9 cellular contexts compared by ENCODE assay signal in genomic region chr6:121522265-121522664, GRCh38.
DNase-seq lines count a peak whose midpoint lies in the region; ATAC-seq, FAIRE-seq and TF ChIP-seq lines count a peak whose summit lies in the region.
"Had no signal": no experiment of that assay in that cellular context is flagged by ENCODE, and none has a peak within 500 bp of the region (broad histone marks: within the 10 kb centered on the region; RNA-seq: fewer than 3 reads in every experiment).

No MANE protein-coding gene starts in this region.

- H3K4me3 ChIP-seq in bronchial epithelial cell (ENCODE audit: low read depth, low read length) (no peak overlapping the region), left lung (no peak overlapping the region), transverse colon (no peak overlapping the region)

- H3K27ac ChIP-seq in left lung = peak overlapping the region; percentile 59 to 61
- peak overlapping the region; percentile 18 to 55 (median 38) for H3K27ac ChIP-seq in transverse colon

- H3K27me3 Mint-ChIP-seq in activated T-helper 17 cell treated with anti-CD3 and anti-CD28 coated beads, Interleukin-2, amount 50 U/mL, for 72 hours = no peaks in the 10 kb centered on the region

- in situ Hi-C loops in transverse colon (cut with MboI; ENCODE audit: low pct_ligation_motif_present in 1 of 4, low pct_unique_long_range_greater_than_20kb in 1 of 4, low sequenced_read_pairs in 3 of 4) = no loop called here

- no peak overlapping the region for H3K4me3 Mint-ChIP-seq in activated T-helper 17 cell treated with anti-CD3 and anti-CD28 coated beads, Interleukin-2, amount 50 U/mL, for 72 hours

- CTCF ChIA-PET in GM10248 (lab: Yijun Ruan, JAX) = interaction anchor here (0.8 to 1.8 kb wide), 4 partner anchors 9 to 17 kb away, joined by 3 to 5 read pairs (median 4); no protein-coding TSS in a partner anchor

- no peaks in the 10 kb centered on the region for H3K36me3 Mint-ChIP-seq in activated T-helper 17 cell treated with anti-CD3 and anti-CD28 coated beads, Interleukin-2, amount 50 U/mL, for 72 hours (ENCODE audit: low read depth)

- TF ChIP-seq CTCF in bronchial epithelial cell (IDR thresholded peaks at IDR 0.05; ENCODE audit: insufficient read depth, low read length, severe bottlenecking) (no peak), left lung (IDR thresholded peaks at IDR 0.05) (no peak), transverse colon (IDR thresholded peaks at IDR 0.05) (no peak), GM10248 (IDR thresholded peaks at IDR 0.05; ENCODE audit: control extremely low read depth, extremely low read depth, low read depth, missing control alignments) (no peak)

- POLR2A ChIA-PET in GM10248 (lab: Yijun Ruan, JAX) = no interaction called here

- TF ChIP-seq EP300 in transverse colon (IDR thresholded peaks at IDR 0.05; ENCODE audit: low read depth) = no peak

- intact Hi-C loops in left lung (cut with DNase I) = no loop called here
- intact Hi-C loops in transverse colon (cut with DNase I; ENCODE audit: low total_unique reads) = no loop called here
- intact Hi-C loops in posterior vena cava (cut with DNase I) = no loop called here

- no peaks in the 10 kb centered on the region for H3K4me1 Mint-ChIP-seq in activated T-helper 17 cell treated with anti-CD3 and anti-CD28 coated beads, Interleukin-2, amount 50 U/mL, for 72 hours

- H3K9me3 ChIP-seq in left lung (no peaks in the 10 kb centered on the region), transverse colon (no peaks in the 10 kb centered on the region)

- peak; percentile 57 for DNase-seq in HPDE6-E6E7 (ENCODE audit: extremely low spot score)
- DNase-seq in bronchial epithelial cell (ENCODE audit: low read depth) = peak; percentile 97
- no peak for DNase-seq in left lung
- DNase-seq in transverse colon = no peak
- DNase-seq in GM10248 (ENCODE audit: extremely low spot score) = no peak
- no peak for DNase-seq in posterior vena cava (ENCODE audit: low spot score)
- DNase-seq: NCI-H1417 had no signal

- WGBS in transverse colon (ENCODE audit: low coverage in 1 of 2), 2 donors = 37 to 52% methylated on average over 2 of the region's 2 CpGs

- H3K9me3 Mint-ChIP-seq in activated T-helper 17 cell treated with anti-CD3 and anti-CD28 coated beads, Interleukin-2, amount 50 U/mL, for 72 hours = no peaks in the 10 kb centered on the region

- H3K36me3 ChIP-seq in bronchial epithelial cell (ENCODE audit: control insufficient read depth, insufficient read depth, low read length) (no peaks in the 10 kb centered on the region), left lung (no peaks in the 10 kb centered on the region), transverse colon (no peaks in the 10 kb centered on the region)

- H3K4me1 ChIP-seq in left lung (no peaks in the 10 kb centered on the region), transverse colon (no peaks in the 10 kb centered on the region)

- no peaks in the 10 kb centered on the region for H3K27me3 ChIP-seq in bronchial epithelial cell (ENCODE audit: control insufficient read depth, insufficient read depth, low read length)
- no peaks in the 10 kb centered on the region for H3K27me3 ChIP-seq in left lung
- no peaks in the 10 kb centered on the region for H3K27me3 ChIP-seq in transverse colon

- no peak overlapping the region for H3K27ac Mint-ChIP-seq in activated T-helper 17 cell treated with anti-CD3 and anti-CD28 coated beads, Interleukin-2, amount 50 U/mL, for 72 hours

- ATAC-seq in left lung = peak; percentile 78
- no peak for ATAC-seq in GM21723 (IDR thresholded peaks at IDR 0.05; ENCODE audit: unreplicated experiment)
- ATAC-seq in activated T-helper 17 cell treated with anti-CD3 and anti-CD28 coated beads, Interleukin-2, amount 50 U/mL, for 72 hours (replicated peaks) = no peak

- FAIRE-seq in bronchial epithelial cell (lab: Jason Lieb, UNC) = peak; percentile 28

- no peak for TF ChIP-seq POLR2A in transverse colon (IDR thresholded peaks at IDR 0.05)

Comparison
In these comparisons a context has a peak if more than half of its experiments do, and no peak if none do; other contexts are left out.
1. DNase-seq: peak in HPDE6-E6E7 (single experiment) and bronchial epithelial cell (single experiment); none in left lung (0 of 2), transverse colon (single experiment), GM10248 (single experiment) and posterior vena cava (single experiment).